14 cellular contexts compared by ENCODE assay signal in genomic region chr15:36671017-36671416, GRCh38.
"Had no signal": no experiment of that assay in that cellular context is flagged by ENCODE, and none has a peak within 500 bp of the region (broad histone marks: within the 10 kb centered on the region; RNA-seq: fewer than 3 reads in every experiment).

No MANE protein-coding gene starts in this region.

- H3K36me3 ChIP-seq: thoracic aorta, WERI-Rb-1 had no signal

- H3K4me3 Mint-ChIP-seq: activated naive CD8-positive, alpha-beta T cell treated with anti-CD3 and anti-CD28 coated beads for 36 hours; activated T-helper 17 cell treated with anti-CD3 and anti-CD28 coated beads, Interleukin-2, amount 50 U/mL, for 72 hours; natural killer cell treated with Interleukin-12 subunit alpha and Interleukin-12 subunit beta and Interleukin-15 and Interleukin-18, amount 100 ng/mL, for 72 hours; stimulated activated naive B cell treated with anti-CD40 and anti-IgM and Interleukin-4, amounts not matched to agents 10 μg/mL and 1 μg/mL and 100 μg/mL, for 72 hours had no signal

- H3K27ac ChIP-seq: parathyroid adenoma, thoracic aorta, WERI-Rb-1 had no signal

- H3K4me1 ChIP-seq: parathyroid adenoma had no signal

- H3K9ac ChIP-seq: parathyroid adenoma had no signal

- H3K9me3 ChIP-seq: thoracic aorta had no signal

- H3K36me3 Mint-ChIP-seq: natural killer cell treated with Interleukin-12 subunit alpha and Interleukin-12 subunit beta and Interleukin-15 and Interleukin-18, amount 100 ng/mL, for 72 hours had no signal

- H3K27ac Mint-ChIP-seq: activated naive CD8-positive, alpha-beta T cell treated with anti-CD3 and anti-CD28 coated beads for 36 hours; activated T-helper 17 cell treated with anti-CD3 and anti-CD28 coated beads, Interleukin-2, amount 50 U/mL, for 72 hours; natural killer cell treated with Interleukin-12 subunit alpha and Interleukin-12 subunit beta and Interleukin-15 and Interleukin-18, amount 100 ng/mL, for 72 hours; stimulated activated naive B cell treated with anti-CD40 and anti-IgM and Interleukin-4, amounts not matched to agents 10 μg/mL and 1 μg/mL and 100 μg/mL, for 72 hours had no signal

- ATAC-seq: activated T-helper 17 cell treated with anti-CD3 and anti-CD28 coated beads, Interleukin-2, amount 50 U/mL, for 72 hours; left lobe of liver; natural killer cell treated with Interleukin-12 subunit alpha and Interleukin-12 subunit beta and Interleukin-15 and Interleukin-18, amount 100 ng/mL, for 72 hours; stimulated activated naive B cell treated with anti-CD40 and anti-IgM and Interleukin-4, amounts not matched to agents 10 μg/mL and 1 μg/mL and 100 μg/mL, for 72 hours had no signal

- DNase-seq: activated CD4-positive, alpha-beta T cell treated with anti-CD3 and anti-CD28 coated beads, Interleukin-2, amount 50 U/mL, for 4 hours; activated naive CD4-positive, alpha-beta T cell; activated naive CD8-positive, alpha-beta T cell treated with anti-CD3 and anti-CD28 coated beads for 36 hours; activated T-cell treated with anti-CD3 and anti-CD28 coated beads for 4 hours; dermis blood vessel endothelial cell; effector memory CD4-positive, alpha-beta T cell; stimulated activated naive B cell treated with anti-CD40 and anti-IgM and Interleukin-4, amounts not matched to agents 10 μg/mL and 1 μg/mL and 100 μg/mL, for 72 hours; T-helper 2 cell; WERI-Rb-1 had no signal

- H3K4me1 Mint-ChIP-seq: activated naive CD8-positive, alpha-beta T cell treated with anti-CD3 and anti-CD28 coated beads for 36 hours; activated T-helper 17 cell treated with anti-CD3 and anti-CD28 coated beads, Interleukin-2, amount 50 U/mL, for 72 hours had no signal

- H3K27me3 Mint-ChIP-seq: activated naive CD8-positive, alpha-beta T cell treated with anti-CD3 and anti-CD28 coated beads for 36 hours; activated T-helper 17 cell treated with anti-CD3 and anti-CD28 coated beads, Interleukin-2, amount 50 U/mL, for 72 hours; natural killer cell treated with Interleukin-12 subunit alpha and Interleukin-12 subunit beta and Interleukin-15 and Interleukin-18, amount 100 ng/mL, for 72 hours; stimulated activated naive B cell treated with anti-CD40 and anti-IgM and Interleukin-4, amounts not matched to agents 10 μg/mL and 1 μg/mL and 100 μg/mL, for 72 hours had no signal

- H3K9me3 Mint-ChIP-seq: activated naive CD8-positive, alpha-beta T cell treated with anti-CD3 and anti-CD28 coated beads for 36 hours; activated T-helper 17 cell treated with anti-CD3 and anti-CD28 coated beads, Interleukin-2, amount 50 U/mL, for 72 hours; natural killer cell treated with Interleukin-12 subunit alpha and Interleukin-12 subunit beta and Interleukin-15 and Interleukin-18, amount 100 ng/mL, for 72 hours; stimulated activated naive B cell treated with anti-CD40 and anti-IgM and Interleukin-4, amounts not matched to agents 10 μg/mL and 1 μg/mL and 100 μg/mL, for 72 hours had no signal

- H3K4me3 ChIP-seq: thoracic aorta had no signal
